10 cellular contexts compared by ENCODE assay signal in the genomic region with DNA sequence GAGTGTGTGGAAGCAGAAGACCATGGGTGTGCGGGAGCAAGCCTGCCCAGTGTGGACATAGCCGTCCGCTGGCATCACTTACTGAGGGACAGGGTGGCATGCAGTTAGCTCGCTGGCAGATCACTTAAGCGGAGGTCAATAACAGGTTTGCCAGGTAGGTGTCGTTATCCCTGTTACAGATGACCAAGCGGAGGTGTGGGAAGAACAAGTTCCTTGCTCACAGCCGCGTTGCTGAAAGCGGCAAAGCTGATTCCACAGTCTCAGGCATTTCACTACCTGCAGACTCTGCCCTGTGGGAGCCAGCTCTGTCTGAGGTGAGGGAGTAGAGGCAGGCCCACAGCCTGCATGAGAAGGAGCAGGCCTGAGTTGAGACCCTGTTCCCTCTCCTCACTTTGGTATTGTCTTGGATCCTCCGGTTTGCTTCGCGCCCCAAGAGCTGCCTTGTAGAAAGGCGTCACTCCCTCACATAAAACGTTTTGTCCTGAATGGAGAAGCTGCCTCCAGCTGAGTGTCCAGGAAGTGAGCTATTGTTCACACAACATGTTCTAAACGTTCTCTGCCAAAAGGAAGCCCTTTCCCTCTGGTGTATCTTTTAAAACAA.
DNase-seq lines count a peak whose midpoint lies in the region; ATAC-seq and TF ChIP-seq lines count a peak whose summit lies in the region.
"Had no signal": no experiment of that assay in that cellular context is flagged by ENCODE, and none has a peak within 500 bp of the region (broad histone marks: within the 10 kb centered on the region; RNA-seq: fewer than 3 reads in every experiment).

No MANE protein-coding gene starts in this region.

- no peak overlapping the region for H4K91ac ChIP-seq in H9 (ENCODE audit: insufficient read length, low read depth, low read length)

- peak overlapping the region; percentile 55 for H3K14ac ChIP-seq in H9 (ENCODE audit: insufficient read depth, low read length)

- no peak overlapping the region for H4K5ac ChIP-seq in H9 (ENCODE audit: insufficient read length, low read depth, low read length)

- H2AFZ ChIP-seq in H9 (ENCODE audit: low read length): no peak overlapping the region

- H4K20me1 ChIP-seq in H9 (ENCODE audit: control insufficient read depth, insufficient read depth, insufficient read length): no peaks in the 10 kb centered on the region

- H3K9ac ChIP-seq in H9 (ENCODE audit: extremely low read depth, insufficient read length, low read length) (no peak overlapping the region), SK-N-MC (ENCODE audit: insufficient read length) (peak overlapping the region; percentile 31)

- no peak overlapping the region for H2BK12ac ChIP-seq in H9 (ENCODE audit: insufficient read length, low read depth, low read length)

- H3K18ac ChIP-seq in H9 (ENCODE audit: insufficient read length, low read depth, low read length): peak overlapping the region; percentile 30

- peaks cover 28% of the 10 kb centered on the region for H3K4me1 ChIP-seq in H9 (ENCODE audit: insufficient read depth, low read length)
- H3K4me1 ChIP-seq in heart left ventricle: peaks cover 29 to 97% (median 87%) of the 10 kb centered on the region in 12 donors
- peaks cover 74 to 94% of the 10 kb centered on the region in 2 donors for H3K4me1 ChIP-seq in gastrocnemius medialis

- no peak overlapping the region for H2BK5ac ChIP-seq in H9 (ENCODE audit: insufficient read length, low read length)

- in situ Hi-C loops in gastrocnemius medialis (cut with MboI; ENCODE audit: low sequenced_read_pairs in 4 of 4): no loop called here

- ATAC-seq in heart left ventricle (peak; percentile 38 to 76 (median 55)), gastrocnemius medialis (peak; percentile 44 to 62), HG02588 (IDR thresholded peaks at IDR 0.05; ENCODE audit: unreplicated experiment) (no peak), GM21576 (IDR thresholded peaks at IDR 0.05; ENCODE audit: unreplicated experiment) (no peak)
- no peak for ATAC-seq in activated naive CD8-positive, alpha-beta T cell treated with anti-CD3 and anti-CD28 coated beads, Interleukin-2, amount 50 U/mL, for 24 hours
- ATAC-seq: K562 had no signal

- DNase-seq in H9: peak; percentile 61
- DNase-seq in SK-N-MC (ENCODE audit: low read depth, low spot score): no peak
- DNase-seq in heart left ventricle: peak in 3 of 5 donors; percentile 49 to 55 (median 51)
- no peak for DNase-seq in gastrocnemius medialis
- DNase-seq in activated naive CD8-positive, alpha-beta T cell treated with anti-CD3 and anti-CD28 coated beads, Interleukin-2, amount 50 U/mL, for 24 hours: no peak
- DNase-seq in activated CD4-positive, alpha-beta T cell treated with anti-CD3 and anti-CD28 coated beads, Interleukin-2, amount 50 U/mL, for 1 hour: no peak
- DNase-seq: activated gamma-delta T cell treated with Interleukin-2 at 50 U/mL for 16 hours had no signal

- no peak for TF ChIP-seq POLR2A in heart left ventricle (IDR thresholded peaks at IDR 0.05)
- peak in 1 of 2 donors; percentile 30 for TF ChIP-seq POLR2A in gastrocnemius medialis (IDR thresholded peaks at IDR 0.05)

- no peak overlapping the region for H2BK120ac ChIP-seq in H9 (ENCODE audit: low read depth, low read length, poor library complexity, severe bottlenecking)

- peak overlapping the region; percentile 42 for H3K4me3 ChIP-seq in SK-N-MC
- H3K4me3 ChIP-seq in heart left ventricle: no peak overlapping the region
- no peak overlapping the region for H3K4me3 ChIP-seq in gastrocnemius medialis
- H3K4me3 ChIP-seq: K562 had no signal

- TF ChIP-seq CTCF in H9 (conservative IDR thresholded peaks at IDR 0.05): peak; percentile 8; the same call in 1 of the 3 replicates
- no peak for TF ChIP-seq CTCF in heart left ventricle (IDR thresholded peaks at IDR 0.05)
- TF ChIP-seq CTCF in gastrocnemius medialis (IDR thresholded peaks at IDR 0.05 in 4 of 5, conservative IDR thresholded peaks at IDR 0.05 in 1 of 5): no peak

- H3T11ph ChIP-seq in H9 (ENCODE audit: low read length): no peak overlapping the region

- H3K23ac ChIP-seq in H9 (ENCODE audit: insufficient read length, low read depth, low read length): no peak overlapping the region

- peaks cover 2 to 14% (median 11%) of the 10 kb centered on the region in 3 experiments; a peak in 4 of 7 replicates for H3K36me3 Mint-ChIP-seq in H9 (ENCODE audit: insufficient read depth in 1 of 3, low read depth in 3 of 3)
- peaks cover 1% of the 10 kb centered on the region for H3K36me3 Mint-ChIP-seq in activated naive CD8-positive, alpha-beta T cell treated with anti-CD3 and anti-CD28 coated beads, Interleukin-2, amount 50 U/mL, for 24 hours (ENCODE audit: low read depth)

- H3K56ac ChIP-seq in H9 (ENCODE audit: insufficient read length, low read depth, low read length): no peak overlapping the region

- no peaks in the 10 kb centered on the region for H3K27me3 ChIP-seq in H9 (ENCODE audit: insufficient read depth, low read length)
- no peaks in the 10 kb centered on the region for H3K27me3 ChIP-seq in heart left ventricle
- no peaks in the 10 kb centered on the region for H3K27me3 ChIP-seq in gastrocnemius medialis

- H3K36me3 ChIP-seq in SK-N-MC (ENCODE audit: insufficient read depth, low read length): no peaks in the 10 kb centered on the region
- peaks cover 0 to 11% (median 8%) of the 10 kb centered on the region in 9 donors for H3K36me3 ChIP-seq in heart left ventricle
- no peaks in the 10 kb centered on the region for H3K36me3 ChIP-seq in gastrocnemius medialis

- H4K8ac ChIP-seq in H9 (replicated peaks; ENCODE audit: insufficient read length, low read depth, low read length): no peak overlapping the region

- no peaks in the 10 kb centered on the region for H3K9me3 Mint-ChIP-seq in H9
- no peaks in the 10 kb centered on the region for H3K9me3 Mint-ChIP-seq in activated naive CD8-positive, alpha-beta T cell treated with anti-CD3 and anti-CD28 coated beads, Interleukin-2, amount 50 U/mL, for 24 hours

- H3K27ac ChIP-seq in H9 (ENCODE audit: insufficient read length, low read depth, low read length) (peak overlapping the region; percentile 27), SK-N-MC (peak overlapping the region; percentile 97), heart left ventricle (peak overlapping the region; percentile 66 to 93 (median 83)), gastrocnemius medialis (peak overlapping the region; percentile 60 to 79 (median 72))

- H3K4me1 Mint-ChIP-seq in H9: peaks cover 5% of the 10 kb centered on the region in 2 experiments
- H3K4me1 Mint-ChIP-seq in activated naive CD8-positive, alpha-beta T cell treated with anti-CD3 and anti-CD28 coated beads, Interleukin-2, amount 50 U/mL, for 24 hours: peaks cover 3% of the 10 kb centered on the region

- no peak overlapping the region for H3K4ac ChIP-seq in H9 (ENCODE audit: low read depth, low read length)

- H3K27me3 Mint-ChIP-seq in H9 (ENCODE audit: low read depth): no peaks in the 10 kb centered on the region
- H3K27me3 Mint-ChIP-seq in activated naive CD8-positive, alpha-beta T cell treated with anti-CD3 and anti-CD28 coated beads, Interleukin-2, amount 50 U/mL, for 24 hours: no peaks in the 10 kb centered on the region

- intact Hi-C loops in heart left ventricle (cut with DNase I): no loop called here
- intact Hi-C loops in gastrocnemius medialis (cut with DNase I; ENCODE audit: low total_unique reads): no loop called here

- no peak overlapping the region for H2BK15ac ChIP-seq in H9 (ENCODE audit: low read depth, low read length)

- H3K27ac Mint-ChIP-seq in H9: peak overlapping the region; percentile 70 to 99 (median 95)
- no peak overlapping the region for H3K27ac Mint-ChIP-seq in activated naive CD8-positive, alpha-beta T cell treated with anti-CD3 and anti-CD28 coated beads, Interleukin-2, amount 50 U/mL, for 24 hours

- no peak overlapping the region for H2BK20ac ChIP-seq in H9 (ENCODE audit: low read depth, low read length, poor library complexity, severe bottlenecking)

- H3K9me3 ChIP-seq in H9 (ENCODE audit: control insufficient read depth, low read depth, low read length): no peaks in the 10 kb centered on the region
- H3K9me3 ChIP-seq in SK-N-MC (ENCODE audit: low read depth, low read length): no peaks in the 10 kb centered on the region
- no peaks in the 10 kb centered on the region for H3K9me3 ChIP-seq in heart left ventricle
- no peaks in the 10 kb centered on the region for H3K9me3 ChIP-seq in gastrocnemius medialis

- H3K4me3 Mint-ChIP-seq in H9: peak overlapping the region in 1 of 2 experiments; percentile 52; a peak in 3 of 5 replicates
- H3K4me3 Mint-ChIP-seq in activated naive CD8-positive, alpha-beta T cell treated with anti-CD3 and anti-CD28 coated beads, Interleukin-2, amount 50 U/mL, for 24 hours: no peak overlapping the region

- no peaks in the 10 kb centered on the region for H3K23me2 ChIP-seq in H9 (ENCODE audit: insufficient read length, low read depth, low read length, poor library complexity, severe bottlenecking)

- H2AK5ac ChIP-seq in H9 (ENCODE audit: insufficient read length, low read length): no peak overlapping the region

- H3K79me1 ChIP-seq in H9 (ENCODE audit: insufficient read depth, low read depth, low read length, poor library complexity, severe bottlenecking): no peaks in the 10 kb centered on the region

- H3K4me2 ChIP-seq in H9 (ENCODE audit: insufficient read depth, insufficient read length, low read length): no peak overlapping the region

- H3K79me2 ChIP-seq in H9 (ENCODE audit: insufficient read depth, low read length): no peaks in the 10 kb centered on the region

- no CpG with 5 or more reads among the region's 16 CpGs for WGBS in H9 (ENCODE audit: extremely low coverage, insufficient read length, low lambda C conversion rate)
- 54 to 63% (median 59%) methylated on average over 16 of the region's 16 CpGs for WGBS in heart left ventricle, 4 donors

Comparison
In these comparisons a context has a peak if more than half of its experiments do, and no peak if none do; other contexts are left out.
1. DNase-seq: peak in H9 (single experiment) and heart left ventricle (3 of 5); none in SK-N-MC (single experiment), gastrocnemius medialis (0 of 2), activated naive CD8-positive, alpha-beta T cell treated with anti-CD3 and anti-CD28 coated beads, Interleukin-2, amount 50 U/mL, for 24 hours (single experiment) and activated CD4-positive, alpha-beta T cell treated with anti-CD3 and anti-CD28 coated beads, Interleukin-2, amount 50 U/mL, for 1 hour (single experiment).
2. H3K27ac ChIP-seq: peak in every context shown above with its lines; median percentile 97 in SK-N-MC; 83 in heart left ventricle; 72 in gastrocnemius medialis; 27 in H9.
3. ATAC-seq: peak in heart left ventricle (4 of 4) and gastrocnemius medialis (2 of 2); none in activated naive CD8-positive, alpha-beta T cell treated with anti-CD3 and anti-CD28 coated beads, Interleukin-2, amount 50 U/mL, for 24 hours (single experiment), HG02588 (single experiment) and GM21576 (single experiment).